In the genomic region with DNA sequence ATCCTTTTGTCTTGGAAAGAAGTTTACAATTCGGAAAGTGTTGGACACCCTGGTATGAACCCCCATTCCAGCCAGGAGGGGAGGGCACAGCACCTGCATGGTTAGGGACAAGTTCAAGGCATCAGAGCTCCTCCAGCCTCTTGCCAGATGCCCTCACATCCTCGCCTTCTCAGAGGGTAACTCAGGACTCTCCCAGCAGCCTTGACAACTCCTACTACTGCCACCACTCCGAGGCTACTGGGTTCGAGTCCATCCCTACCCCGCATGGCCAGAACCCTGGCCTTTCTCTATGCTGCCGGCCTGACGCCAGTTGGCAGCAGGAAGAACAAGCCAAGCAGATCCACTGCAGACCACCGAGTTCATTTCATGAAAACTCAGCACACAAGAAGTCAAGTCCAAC, we compare ENCODE assay signal across 2 cellular contexts.
TF ChIP-seq lines count a peak whose summit lies in the region.

No MANE protein-coding gene starts in this region.

TF ChIP-seq in SK-N-SH, 30 proteins besides CTCF, POLR2A, EP300 and RAD21 (continued from another document):
- 0 out of 2 replicates have a peak, but pooled peaks have one; percentile 10 for TF ChIP-seq POLR2AphosphoS5 (IDR thresholded peaks at IDR 0.05; ENCODE audit: low read depth, low read length)

TF ChIP-seq in SK-N-SH treated with all-trans-retinoic acid at 6 μM for 48 hours, 23 proteins besides CTCF, POLR2A, EP300 and RAD21 (continued from another document):
- TF ChIP-seq, protein P1, sequence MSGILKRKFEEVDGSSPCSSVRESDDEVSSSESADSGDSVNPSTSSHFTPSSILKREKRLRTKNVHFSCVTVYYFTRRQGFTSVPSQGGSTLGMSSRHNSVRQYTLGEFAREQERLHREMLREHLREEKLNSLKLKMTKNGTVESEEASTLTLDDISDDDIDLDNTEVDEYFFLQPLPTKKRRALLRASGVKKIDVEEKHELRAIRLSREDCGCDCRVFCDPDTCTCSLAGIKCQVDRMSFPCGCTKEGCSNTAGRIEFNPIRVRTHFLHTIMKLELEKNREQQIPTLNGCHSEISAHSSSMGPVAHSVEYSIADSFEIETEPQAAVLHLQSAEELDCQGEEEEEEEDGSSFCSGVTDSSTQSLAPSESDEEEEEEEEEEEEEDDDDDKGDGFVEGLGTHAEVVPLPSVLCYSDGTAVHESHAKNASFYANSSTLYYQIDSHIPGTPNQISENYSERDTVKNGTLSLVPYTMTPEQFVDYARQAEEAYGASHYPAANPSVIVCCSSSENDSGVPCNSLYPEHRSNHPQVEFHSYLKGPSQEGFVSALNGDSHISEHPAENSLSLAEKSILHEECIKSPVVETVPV (CRISPR knock-in tag; IDR thresholded peaks at IDR 0.05): no peak
- TF ChIP-seq, protein P2, sequence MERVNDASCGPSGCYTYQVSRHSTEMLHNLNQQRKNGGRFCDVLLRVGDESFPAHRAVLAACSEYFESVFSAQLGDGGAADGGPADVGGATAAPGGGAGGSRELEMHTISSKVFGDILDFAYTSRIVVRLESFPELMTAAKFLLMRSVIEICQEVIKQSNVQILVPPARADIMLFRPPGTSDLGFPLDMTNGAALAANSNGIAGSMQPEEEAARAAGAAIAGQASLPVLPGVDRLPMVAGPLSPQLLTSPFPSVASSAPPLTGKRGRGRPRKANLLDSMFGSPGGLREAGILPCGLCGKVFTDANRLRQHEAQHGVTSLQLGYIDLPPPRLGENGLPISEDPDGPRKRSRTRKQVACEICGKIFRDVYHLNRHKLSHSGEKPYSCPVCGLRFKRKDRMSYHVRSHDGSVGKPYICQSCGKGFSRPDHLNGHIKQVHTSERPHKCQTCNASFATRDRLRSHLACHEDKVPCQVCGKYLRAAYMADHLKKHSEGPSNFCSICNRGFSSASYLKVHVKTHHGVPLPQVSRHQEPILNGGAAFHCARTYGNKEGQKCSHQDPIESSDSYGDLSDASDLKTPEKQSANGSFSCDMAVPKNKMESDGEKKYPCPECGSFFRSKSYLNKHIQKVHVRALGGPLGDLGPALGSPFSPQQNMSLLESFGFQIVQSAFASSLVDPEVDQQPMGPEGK (CRISPR knock-in tag; IDR thresholded peaks at IDR 0.05; ENCODE audit: borderline replicate concordance): no peak
- TF ChIP-seq, protein P3, sequence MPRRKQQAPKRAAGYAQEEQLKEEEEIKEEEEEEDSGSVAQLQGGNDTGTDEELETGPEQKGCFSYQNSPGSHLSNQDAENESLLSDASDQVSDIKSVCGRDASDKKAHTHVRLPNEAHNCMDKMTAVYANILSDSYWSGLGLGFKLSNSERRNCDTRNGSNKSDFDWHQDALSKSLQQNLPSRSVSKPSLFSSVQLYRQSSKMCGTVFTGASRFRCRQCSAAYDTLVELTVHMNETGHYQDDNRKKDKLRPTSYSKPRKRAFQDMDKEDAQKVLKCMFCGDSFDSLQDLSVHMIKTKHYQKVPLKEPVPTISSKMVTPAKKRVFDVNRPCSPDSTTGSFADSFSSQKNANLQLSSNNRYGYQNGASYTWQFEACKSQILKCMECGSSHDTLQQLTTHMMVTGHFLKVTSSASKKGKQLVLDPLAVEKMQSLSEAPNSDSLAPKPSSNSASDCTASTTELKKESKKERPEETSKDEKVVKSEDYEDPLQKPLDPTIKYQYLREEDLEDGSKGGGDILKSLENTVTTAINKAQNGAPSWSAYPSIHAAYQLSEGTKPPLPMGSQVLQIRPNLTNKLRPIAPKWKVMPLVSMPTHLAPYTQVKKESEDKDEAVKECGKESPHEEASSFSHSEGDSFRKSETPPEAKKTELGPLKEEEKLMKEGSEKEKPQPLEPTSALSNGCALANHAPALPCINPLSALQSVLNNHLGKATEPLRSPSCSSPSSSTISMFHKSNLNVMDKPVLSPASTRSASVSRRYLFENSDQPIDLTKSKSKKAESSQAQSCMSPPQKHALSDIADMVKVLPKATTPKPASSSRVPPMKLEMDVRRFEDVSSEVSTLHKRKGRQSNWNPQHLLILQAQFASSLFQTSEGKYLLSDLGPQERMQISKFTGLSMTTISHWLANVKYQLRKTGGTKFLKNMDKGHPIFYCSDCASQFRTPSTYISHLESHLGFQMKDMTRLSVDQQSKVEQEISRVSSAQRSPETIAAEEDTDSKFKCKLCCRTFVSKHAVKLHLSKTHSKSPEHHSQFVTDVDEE (CRISPR knock-in tag; IDR thresholded peaks at IDR 0.05): no peak
- no peak for TF ChIP-seq PPARA (CRISPR knock-in tag; IDR thresholded peaks at IDR 0.05; ENCODE audit: borderline replicate concordance)
- no peak for TF ChIP-seq ZNF8 (CRISPR knock-in tag; IDR thresholded peaks at IDR 0.05)
- TF ChIP-seq OSR1 (CRISPR knock-in tag; IDR thresholded peaks at IDR 0.05): no peak
- no peak for TF ChIP-seq ZC3H10 (CRISPR knock-in tag; IDR thresholded peaks at IDR 0.05)
TF ChIP-seq in SK-N-SH treated with all-trans-retinoic acid at 6 μM for 48 hours: peak in this region for 0.
